In the genomic region with DNA sequence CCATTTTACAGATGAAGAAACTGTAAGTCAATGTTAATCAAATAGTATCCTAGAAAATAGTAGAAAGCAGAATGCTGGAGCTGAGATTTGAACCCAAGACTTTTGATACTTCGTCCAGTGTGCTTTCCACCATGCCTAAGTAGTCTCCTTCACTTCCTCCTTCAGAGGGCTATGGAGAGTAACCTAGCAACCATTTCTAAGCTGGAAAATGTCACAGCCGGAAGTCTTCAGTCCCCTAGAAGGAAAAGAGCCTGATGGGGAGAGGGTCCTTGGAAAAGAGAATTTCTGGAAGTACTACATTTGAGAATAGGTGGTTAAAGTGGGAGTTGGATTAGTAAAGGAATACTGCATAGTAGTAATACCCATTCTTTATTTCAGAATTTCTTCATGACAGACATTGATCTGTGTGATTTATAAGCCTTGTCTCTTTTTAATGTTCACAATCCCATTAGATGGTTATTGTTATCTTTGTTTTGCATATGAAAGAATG, we compare ENCODE assay signal across 26 cellular contexts. TPM values are rescaled to one million over a fixed set of nuclear protein-coding genes. Genes with fewer than 3 reads are reported as not detected.
"Had no signal": no experiment of that assay in that cellular context is flagged by ENCODE, and none has a peak within 500 bp of the region (broad histone marks: within the 10 kb centered on the region; RNA-seq: fewer than 3 reads in every experiment).

No MANE protein-coding gene starts in this region.

- ATAC-seq: activated CD4-positive, alpha-beta T cell treated with anti-CD3 and anti-CD28 coated beads for 36 hours; activated T-helper 17 cell treated with anti-CD3 and anti-CD28 coated beads, Interleukin-2, amount 50 U/mL, for 72 hours; Panc1; Right ventricle myocardium inferior had no signal

- H3K4me3 ChIP-seq: SK-N-MC had no signal

- H3K27ac ChIP-seq: SK-N-MC, VCaP had no signal

- DNase-seq: activated CD4-positive, alpha-beta memory T cell treated with anti-CD3 and anti-CD28 coated beads, Interleukin-2, amount 10 ng/mL, durations not matched to agents 7 days and 5 days; activated CD4-positive, alpha-beta T cell treated with anti-CD3 and anti-CD28 coated beads for 36 hours; activated CD4-positive, alpha-beta T cell treated with anti-CD3 and anti-CD28 coated beads, Interleukin-2, amount 50 U/mL, for 1 hour; activated gamma-delta T cell; activated naive CD4-positive, alpha-beta T cell treated with anti-CD3 and anti-CD28 coated beads for 36 hours; activated naive CD8-positive, alpha-beta T cell treated with anti-CD3 and anti-CD28 coated beads for 36 hours; activated T-cell treated with anti-CD3 and anti-CD28 coated beads for 4 hours; activated T-cell treated with anti-CD3 and anti-CD28 coated beads, Interleukin-2, amount 50 U/mL, for 48 hours; Kasumi-1; NCI-H1048; NCI-H1417; NCI-H1930; NCI-H510A treated with DMSO at 0.1 percent for 48 hours; NCI-H69; NK-92 treated with Interleukin-12 subunit alpha and Interleukin-12 subunit beta, amount 100 ng/mL, for 24 hours; OCI-M1; RPMI8226; T-helper 1 cell had no signal

RNA-seq across cellular contexts. Expression of gene PCDHAC2, which starts 32.7 kb away (rescaled TPM):
- total RNA-seq: activated CD4-positive, alpha-beta memory T cell treated with anti-CD3 and anti-CD28 coated beads, Interleukin-2, amount 10 ng/mL, durations not matched to agents 7 days and 5 days; activated CD4-positive, alpha-beta T cell treated with anti-CD3 and anti-CD28 coated beads for 36 hours; activated CD8-positive, alpha-beta memory T cell treated with anti-CD3 and anti-CD28 coated beads for 36 hours; activated naive CD4-positive, alpha-beta T cell treated with anti-CD3 and anti-CD28 coated beads for 36 hours; activated naive CD8-positive, alpha-beta T cell treated with anti-CD3 and anti-CD28 coated beads for 36 hours; activated T-helper 17 cell treated with anti-CD3 and anti-CD28 coated beads, Interleukin-2, amount 50 U/mL, for 72 hours; T-helper 2 cell treated with Interferon-gamma antibody and Interleukin-4, amounts not matched to agents 100 ng/mL and 5 ng/mL, for 36 hours had no signal

RNA-seq across cellular contexts. Expression of gene PCDHB1, which starts 52.2 kb away (rescaled TPM):
- total RNA-seq: activated CD4-positive, alpha-beta memory T cell treated with anti-CD3 and anti-CD28 coated beads, Interleukin-2, amount 10 ng/mL, durations not matched to agents 7 days and 5 days; activated CD4-positive, alpha-beta T cell treated with anti-CD3 and anti-CD28 coated beads for 36 hours; activated CD8-positive, alpha-beta memory T cell treated with anti-CD3 and anti-CD28 coated beads for 36 hours; activated naive CD4-positive, alpha-beta T cell treated with anti-CD3 and anti-CD28 coated beads for 36 hours; activated naive CD8-positive, alpha-beta T cell treated with anti-CD3 and anti-CD28 coated beads for 36 hours; activated T-helper 17 cell treated with anti-CD3 and anti-CD28 coated beads, Interleukin-2, amount 50 U/mL, for 72 hours; cardiac septum; Right ventricle myocardium inferior; T-helper 2 cell treated with Interferon-gamma antibody and Interleukin-4, amounts not matched to agents 100 ng/mL and 5 ng/mL, for 36 hours had no signal
